ENCODE assay signal across 1 cellular context in genomic region chr1:194342484-194343262, GRCh38.
TF ChIP-seq lines count a peak whose summit lies in the region.

No MANE protein-coding gene starts in this region.

TF ChIP-seq in GM12878, 131 proteins besides CTCF, POLR2A, EP300 and RAD21 (continued from another document):
- TF ChIP-seq TCF12 (IDR thresholded peaks at IDR 0.05; ENCODE audit: low read depth, low read length): no peak
- TF ChIP-seq BACH1 (IDR thresholded peaks at IDR 0.05; ENCODE audit: borderline replicate concordance): no peak
- no peak for TF ChIP-seq ETV6 (conservative IDR thresholded peaks at IDR 0.05 in 1 of 2, IDR thresholded peaks at IDR 0.05 in 1 of 2; ENCODE audit: borderline replicate concordance in 1 of 2, low read depth in 1 of 2)
- TF ChIP-seq CHD4 (IDR thresholded peaks at IDR 0.05): no peak
- TF ChIP-seq NBN (IDR thresholded peaks at IDR 0.05): no peak
- no peak for TF ChIP-seq HDAC6 (IDR thresholded peaks at IDR 0.05; ENCODE audit: unreplicated experiment)
- no peak for TF ChIP-seq ZZZ3 (IDR thresholded peaks at IDR 0.05; ENCODE audit: control insufficient read depth, insufficient read length, low read depth)
- TF ChIP-seq KDM1A (IDR thresholded peaks at IDR 0.05; ENCODE audit: borderline replicate concordance): no peak
- TF ChIP-seq EED (IDR thresholded peaks at IDR 0.05; ENCODE audit: low read depth): no peak
- TF ChIP-seq FOXM1 (IDR thresholded peaks at IDR 0.05; ENCODE audit: low read depth, low read length): no peak
- TF ChIP-seq PBX3 (IDR thresholded peaks at IDR 0.05; ENCODE audit: insufficient replicate concordance, low read depth, low read length): no peak
- TF ChIP-seq, protein P1, sequence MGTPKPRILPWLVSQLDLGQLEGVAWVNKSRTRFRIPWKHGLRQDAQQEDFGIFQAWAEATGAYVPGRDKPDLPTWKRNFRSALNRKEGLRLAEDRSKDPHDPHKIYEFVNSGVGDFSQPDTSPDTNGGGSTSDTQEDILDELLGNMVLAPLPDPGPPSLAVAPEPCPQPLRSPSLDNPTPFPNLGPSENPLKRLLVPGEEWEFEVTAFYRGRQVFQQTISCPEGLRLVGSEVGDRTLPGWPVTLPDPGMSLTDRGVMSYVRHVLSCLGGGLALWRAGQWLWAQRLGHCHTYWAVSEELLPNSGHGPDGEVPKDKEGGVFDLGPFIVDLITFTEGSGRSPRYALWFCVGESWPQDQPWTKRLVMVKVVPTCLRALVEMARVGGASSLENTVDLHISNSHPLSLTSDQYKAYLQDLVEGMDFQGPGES (IDR thresholded peaks at IDR 0.05): no peak
TF ChIP-seq in GM12878: peak in this region for 0.
